In the genomic region with DNA sequence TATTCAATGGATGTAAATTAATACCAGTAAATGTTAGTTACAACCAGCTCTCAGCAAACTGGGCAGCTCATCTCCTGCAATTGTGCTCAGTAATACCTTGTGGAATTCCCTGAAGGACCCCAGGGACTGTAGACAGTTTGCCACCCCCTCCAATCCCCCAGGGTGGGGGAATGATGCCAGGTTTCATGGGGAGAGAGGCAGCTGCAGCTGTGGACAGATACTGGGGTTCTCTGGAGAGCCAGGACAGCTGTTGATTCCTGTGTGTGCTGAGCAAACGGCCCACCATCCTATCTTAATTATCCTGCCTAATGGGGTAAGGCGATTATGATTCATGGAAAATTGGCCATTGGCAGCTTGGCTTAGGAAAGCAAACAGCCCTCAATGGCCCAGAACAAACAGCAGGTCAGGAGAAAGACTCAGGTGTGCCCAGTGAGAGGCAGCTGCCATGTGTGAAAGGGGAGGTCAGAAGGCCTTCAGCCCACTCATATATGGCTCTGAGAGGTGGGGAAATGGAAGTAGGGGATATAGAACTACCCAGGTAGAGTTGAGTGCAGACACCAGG, we compare ENCODE assay signal across 19 cellular contexts.
DNase-seq lines count a peak whose midpoint lies in the region; ATAC-seq and TF ChIP-seq lines count a peak whose summit lies in the region.
"Had no signal": no experiment of that assay in that cellular context is flagged by ENCODE, and none has a peak within 500 bp of the region (broad histone marks: within the 10 kb centered on the region; RNA-seq: fewer than 3 reads in every experiment).

No MANE protein-coding gene starts in this region.

- no peaks in the 10 kb centered on the region for H3K36me3 Mint-ChIP-seq in progenitor cell of endocrine pancreas (ENCODE audit: insufficient read depth)
- H3K36me3 Mint-ChIP-seq: activated naive CD4-positive, alpha-beta T cell treated with anti-CD3 and anti-CD28 coated beads, Interleukin-2, amount 50 U/mL, for 72 hours had no signal

- DNase-seq in DMS 273 (lab: John Stamatoyannopoulos, UW; ENCODE audit: unreplicated experiment) (peak; percentile 18), DMS 273 treated with DMSO at 0.1 percent for 48 hours (lab: John Stamatoyannopoulos, UW) (no peak), NCI-H1930 (lab: John Stamatoyannopoulos, UW) (peak; percentile 54 to 75), NCI-H748 (lab: John Stamatoyannopoulos, UW; ENCODE audit: unreplicated experiment) (peak; percentile 98), progenitor cell of endocrine pancreas (ENCODE audit: low spot score, unreplicated experiment) (no peak), GM19240 (ENCODE audit: insufficient read length, low spot score) (no peak)
- DNase-seq: activated CD4-positive, alpha-beta T cell treated with anti-CD3 and anti-CD28 coated beads for 1 hour; activated CD8-positive, alpha-beta memory T cell treated with anti-CD3 and anti-CD28 coated beads for 24 hours; activated T-cell treated with anti-CD3 and anti-CD28 coated beads, Interleukin-2, amount 50 U/mL, for 48 hours; foreskin keratinocyte; hippocampal formation; NCI-H187 treated with DMSO at 0.1 percent for 48 hours; retina; stimulated activated CD4-positive, alpha-beta T cell treated with anti-CD3 and anti-CD28 coated beads, Interleukin-12 subunit alpha, Interleukin-12 subunit beta, amount 100 ng/mL, for 4 hours; SW 1271 had no signal

- H3K27ac Mint-ChIP-seq in progenitor cell of endocrine pancreas, result peak overlapping the region; percentile 41
- H3K27ac Mint-ChIP-seq: activated naive CD4-positive, alpha-beta T cell treated with anti-CD3 and anti-CD28 coated beads, Interleukin-2, amount 50 U/mL, for 72 hours had no signal

- no peaks in the 10 kb centered on the region for H3K9me3 Mint-ChIP-seq in progenitor cell of endocrine pancreas (ENCODE audit: low read depth)
- H3K9me3 Mint-ChIP-seq: activated naive CD4-positive, alpha-beta T cell treated with anti-CD3 and anti-CD28 coated beads, Interleukin-2, amount 50 U/mL, for 72 hours; central memory CD8-positive, alpha-beta T cell had no signal

- no peak for ATAC-seq in HG03196 (IDR thresholded peaks at IDR 0.05; ENCODE audit: unreplicated experiment)
- ATAC-seq in GM21737 (IDR thresholded peaks at IDR 0.05; ENCODE audit: unreplicated experiment), result no peak
- ATAC-seq: activated naive CD4-positive, alpha-beta T cell treated with anti-CD3 and anti-CD28 coated beads, Interleukin-2, amount 50 U/mL, for 72 hours; foreskin keratinocyte had no signal

- peaks cover 20% of the 10 kb centered on the region for H3K27me3 Mint-ChIP-seq in progenitor cell of endocrine pancreas

- H3K4me3 Mint-ChIP-seq in progenitor cell of endocrine pancreas (ENCODE audit: low read depth), result no peak overlapping the region
- H3K4me3 Mint-ChIP-seq: central memory CD8-positive, alpha-beta T cell had no signal

- peaks cover 11% of the 10 kb centered on the region for H3K4me1 Mint-ChIP-seq in progenitor cell of endocrine pancreas (ENCODE audit: low read depth)
- H3K4me1 Mint-ChIP-seq: central memory CD8-positive, alpha-beta T cell had no signal

- TF ChIP-seq CTCF in progenitor cell of endocrine pancreas (IDR thresholded peaks at IDR 0.05; ENCODE audit: unreplicated experiment), result no peak

Comparison
In these comparisons a context has a peak if more than half of its experiments do, and no peak if none do; other contexts are left out.
1. DNase-seq: peak in DMS 273 (single experiment), NCI-H1930 (2 of 2) and NCI-H748 (single experiment); none in DMS 273 treated with DMSO at 0.1 percent for 48 hours (single experiment), progenitor cell of endocrine pancreas (single experiment) and GM19240 (single experiment).